ENCODE assay signal across 20 cellular contexts in genomic region chr11:120258661-120259060, GRCh38. TPM values are rescaled to one million over a fixed set of nuclear protein-coding genes. Genes with fewer than 3 reads are reported as not detected.
"Had no signal": no experiment of that assay in that cellular context is flagged by ENCODE, and none has a peak within 500 bp of the region (broad histone marks: within the 10 kb centered on the region; RNA-seq: fewer than 3 reads in every experiment).

No MANE protein-coding gene starts in this region.

- H3K27ac Mint-ChIP-seq: activated CD8-positive, alpha-beta T cell treated with anti-CD3 and anti-CD28 coated beads, Interleukin-2, amount 10 ng/mL, durations not matched to agents 7 days and 5 days; activated naive CD8-positive, alpha-beta T cell treated with anti-CD3 and anti-CD28 coated beads, Interleukin-2, amount 10 ng/mL, durations not matched to agents 7 days and 5 days; memory B cell; natural killer cell had no signal

- DNase-seq: activated CD4-positive, alpha-beta T cell treated with anti-CD3 and anti-CD28 coated beads for 4 hours; activated CD8-positive, alpha-beta memory T cell treated with anti-CD3 and anti-CD28 coated beads, Interleukin-2, amount 50 U/mL, for 48 hours; activated CD8-positive, alpha-beta T cell treated with anti-CD3 and anti-CD28 coated beads, Interleukin-2, amount 10 ng/mL, durations not matched to agents 7 days and 5 days; activated naive CD8-positive, alpha-beta T cell treated with anti-CD3 and anti-CD28 coated beads, Interleukin-2, amount 10 ng/mL, durations not matched to agents 7 days and 5 days; anterior cingulate cortex; esophagus squamous epithelium; foreskin melanocyte; heart left ventricle; natural killer cell; nucleus accumbens; psoas muscle; stimulated activated CD4-positive, alpha-beta T cell treated with anti-CD3 and anti-CD28 coated beads, Interleukin-12 subunit alpha, Interleukin-12 subunit beta, amount 100 ng/mL, for 4 hours; stimulated activated naive CD8-positive, alpha-beta T cell treated with anti-CD3 and anti-CD28 coated beads, Interleukin-15, Interleukin-2, amounts not matched to agents 100 U/mL and 50 U/mL, for 24 hours; T1000; upper lobe of right lung had no signal

- H3K9me3 ChIP-seq: esophagus squamous epithelium, heart left ventricle, psoas muscle, upper lobe of right lung had no signal

- ATAC-seq: activated CD8-positive, alpha-beta T cell treated with anti-CD3 and anti-CD28 coated beads, Interleukin-2, amount 10 ng/mL, durations not matched to agents 7 days and 5 days; heart left ventricle; left lobe of liver; natural killer cell; psoas muscle; sciatic nerve; upper lobe of right lung had no signal

- H3K36me3 ChIP-seq: cardiac muscle cell, esophagus squamous epithelium, heart left ventricle, upper lobe of right lung had no signal

- H3K9me3 Mint-ChIP-seq: activated naive CD8-positive, alpha-beta T cell treated with anti-CD3 and anti-CD28 coated beads, Interleukin-2, amount 10 ng/mL, durations not matched to agents 7 days and 5 days; memory B cell; natural killer cell had no signal

- H3K4me1 Mint-ChIP-seq: natural killer cell had no signal

- H3K4me3 ChIP-seq: cardiac muscle cell, esophagus squamous epithelium, heart left ventricle, psoas muscle, upper lobe of right lung had no signal

- H3K36me3 Mint-ChIP-seq: activated naive CD8-positive, alpha-beta T cell treated with anti-CD3 and anti-CD28 coated beads, Interleukin-2, amount 10 ng/mL, durations not matched to agents 7 days and 5 days; memory B cell; natural killer cell had no signal

- H3K27ac ChIP-seq: cardiac muscle cell, esophagus squamous epithelium, heart left ventricle, psoas muscle, upper lobe of right lung had no signal

- H3K4me3 Mint-ChIP-seq: activated CD8-positive, alpha-beta T cell treated with anti-CD3 and anti-CD28 coated beads, Interleukin-2, amount 10 ng/mL, durations not matched to agents 7 days and 5 days; activated naive CD8-positive, alpha-beta T cell treated with anti-CD3 and anti-CD28 coated beads, Interleukin-2, amount 10 ng/mL, durations not matched to agents 7 days and 5 days; memory B cell; natural killer cell had no signal

- H3K4me1 ChIP-seq: psoas muscle, upper lobe of right lung had no signal

RNA-seq across cellular contexts. Expression of gene POU2F3, which starts 18.7 kb away (rescaled TPM):
- total RNA-seq: activated CD8-positive, alpha-beta T cell treated with anti-CD3 and anti-CD28 coated beads, Interleukin-2, amount 10 ng/mL, durations not matched to agents 7 days and 5 days; activated naive CD8-positive, alpha-beta T cell treated with anti-CD3 and anti-CD28 coated beads, Interleukin-2, amount 10 ng/mL, durations not matched to agents 7 days and 5 days; left lobe of liver; natural killer cell; psoas muscle; sciatic nerve; temporal lobe had no signal
- polyA plus RNA-seq: heart left ventricle, psoas muscle had no signal
